ENCODE assay signal across 14 cellular contexts in the genomic region with DNA sequence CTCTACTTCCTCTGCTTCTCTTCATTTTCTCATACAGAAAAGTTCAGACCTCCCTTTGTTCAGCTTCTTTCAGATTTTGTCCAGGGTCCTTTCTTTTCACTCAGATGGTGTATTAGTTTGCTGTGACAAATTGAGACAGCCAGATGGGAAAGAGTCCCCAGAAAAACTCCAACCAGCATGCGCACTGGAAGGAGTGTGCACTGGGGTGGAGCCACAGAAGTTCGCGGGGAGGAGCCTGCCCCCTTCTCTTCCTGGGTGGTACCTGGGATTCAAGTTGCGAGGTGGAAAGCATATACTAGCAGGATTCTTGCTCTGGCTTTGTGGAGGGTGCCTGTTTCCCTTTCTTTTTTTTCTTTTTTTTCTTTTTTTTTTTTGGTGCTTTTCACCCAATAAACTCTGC. TPM values are rescaled to one million over a fixed set of nuclear protein-coding genes. Genes with fewer than 3 reads are reported as not detected.
DNase-seq lines count a peak whose midpoint lies in the region; ATAC-seq, FAIRE-seq and TF ChIP-seq lines count a peak whose summit lies in the region.
"Had no signal": no experiment of that assay in that cellular context is flagged by ENCODE, and none has a peak within 500 bp of the region (broad histone marks: within the 10 kb centered on the region; RNA-seq: fewer than 3 reads in every experiment).

No MANE protein-coding gene starts in this region.

- H3K27me3 ChIP-seq in K562 (ENCODE audit: control insufficient read depth in 2 of 2, insufficient read depth in 2 of 2, low read length in 2 of 2) (peaks cover 9 to 21% of the 10 kb centered on the region in 2 experiments; a peak in 3 of 5 replicates), endodermal cell (ENCODE audit: control insufficient read depth, insufficient read depth, low read length, poor library complexity, severe bottlenecking) (no peaks in the 10 kb centered on the region)

- intact Hi-C loops in K562 (cut with micrococcal nuclease) = no loop called here

- H3K4me3 Mint-ChIP-seq in endodermal cell (no peak overlapping the region), neural crest cell (peak overlapping the region; percentile 24)
- H3K4me3 Mint-ChIP-seq: CD8-positive, alpha-beta memory T cell had no signal

- H3K27ac ChIP-seq in K562 (ENCODE audit: extremely low read depth, low read depth, low read length) (no peak overlapping the region), endodermal cell (ENCODE audit: low read depth, low read length) (peak overlapping the region; percentile 77)
- H3K27ac ChIP-seq: A549 had no signal

- CTCF ChIA-PET in K562 (lab: Yijun Ruan, JAX; ENCODE audit: low intra/inter-chr PET ratio) = no interaction called here

- H3K79me2 ChIP-seq in K562 (ENCODE audit: control insufficient read depth, insufficient read depth, low read length) = no peaks in the 10 kb centered on the region

- H3K9me1 ChIP-seq in K562 (ENCODE audit: control insufficient read depth, insufficient read depth, low read length) = no peaks in the 10 kb centered on the region

- no peaks in the 10 kb centered on the region for H3K4me1 ChIP-seq in K562 (replicated peaks in 1 of 2; ENCODE audit: control insufficient read depth in 2 of 2, insufficient read depth in 2 of 2, low read length in 2 of 2)
- H3K4me1 ChIP-seq in endodermal cell (ENCODE audit: control insufficient read depth, insufficient read depth, low read length) = peaks cover 11% of the 10 kb centered on the region
- H3K4me1 ChIP-seq: A549, HAP-1 had no signal

- TF ChIP-seq POLR2A in K562 (conservative IDR thresholded peaks at IDR 0.05) = no peak

- in situ Hi-C loops in K562 (cut with MboI) = no loop called here

- peaks cover 20% of the 10 kb centered on the region for H3K4me1 Mint-ChIP-seq in endodermal cell
- peaks cover 46% of the 10 kb centered on the region for H3K4me1 Mint-ChIP-seq in neural crest cell
- H3K4me1 Mint-ChIP-seq: CD8-positive, alpha-beta memory T cell had no signal

- H3K27me3 Mint-ChIP-seq in endodermal cell (ENCODE audit: insufficient read depth) (no peaks in the 10 kb centered on the region), neural crest cell (ENCODE audit: low read depth) (no peaks in the 10 kb centered on the region)

- 3% methylated on average over 4 of the region's 4 CpGs for WGBS in K562 (ENCODE audit: insufficient coverage, low coverage, missing lambda C conversion rate)
- 81% methylated on average over 4 of the region's 4 CpGs; no CpG with 5 or more reads in 1 of the 2 experiments for WGBS in endodermal cell (ENCODE audit: insufficient coverage in 1 of 2, insufficient read length in 1 of 2), 2 experiments

- H3K9ac ChIP-seq in K562 (ENCODE audit: insufficient read depth in 1 of 2, low read depth in 2 of 2, low read length in 2 of 2) (no peak overlapping the region), endodermal cell (ENCODE audit: extremely low read depth, low read length, poor library complexity, severe bottlenecking) (no peak overlapping the region)

- no TSS peak for BruUV-seq in K562 (replicated peaks; lab: Mats Ljungman, UMichigan)

- H3K36me3 ChIP-seq in K562 (ENCODE audit: control insufficient read depth, insufficient read depth, low read length) = no peaks in the 10 kb centered on the region
- H3K36me3 ChIP-seq in endodermal cell (ENCODE audit: control insufficient read depth, insufficient read depth, low read length) = no peaks in the 10 kb centered on the region
- H3K36me3 ChIP-seq: HAP-1 had no signal

- H3K27ac Mint-ChIP-seq in endodermal cell = no peak overlapping the region
- peak overlapping the region; percentile 96 for H3K27ac Mint-ChIP-seq in neural crest cell (ENCODE audit: unreplicated experiment)
- H3K27ac Mint-ChIP-seq: CD8-positive, alpha-beta memory T cell had no signal

- H3K9me3 Mint-ChIP-seq in endodermal cell (no peaks in the 10 kb centered on the region), neural crest cell (peaks cover 2% of the 10 kb centered on the region)
- H3K9me3 Mint-ChIP-seq: CD8-positive, alpha-beta memory T cell had no signal

- no peak for DNase-seq in K562 (ENCODE audit: extremely low read depth in 1 of 4, low spot score in 3 of 4)
- DNase-seq in endodermal cell = peak; percentile 28
- no peak for DNase-seq in neural crest cell (ENCODE audit: low read depth, low spot score)
- no peak for DNase-seq in GM03348 (ENCODE audit: low spot score)
- no peak for DNase-seq in stimulated activated CD8-positive, alpha-beta memory T cell treated with anti-CD3 and anti-CD28 coated beads, Interleukin-4, amount 100 ng/mL, for 48 hours
- DNase-seq in NCI-H524 treated with DMSO at 0.1 percent for 48 hours (lab: John Stamatoyannopoulos, UW) = no peak
- DNase-seq: Caco-2; CD8-positive, alpha-beta memory T cell; DND-41; GDM1; GOT3 had no signal

- H3K36me3 Mint-ChIP-seq in endodermal cell (ENCODE audit: low read depth) = no peaks in the 10 kb centered on the region
- no peaks in the 10 kb centered on the region for H3K36me3 Mint-ChIP-seq in neural crest cell (ENCODE audit: low read depth)
- H3K36me3 Mint-ChIP-seq: CD8-positive, alpha-beta memory T cell had no signal

- no peaks in the 10 kb centered on the region for H3K9me3 ChIP-seq in K562 (replicated peaks; ENCODE audit: control insufficient read depth, insufficient read depth, low read depth, low read length)
- no peaks in the 10 kb centered on the region for H3K9me3 ChIP-seq in endodermal cell (ENCODE audit: control insufficient read depth, low read length)
- H3K9me3 ChIP-seq: A549, Caco-2, HAP-1 had no signal

- no peak overlapping the region for H3K4me3 ChIP-seq in K562
- H3K4me3 ChIP-seq in endodermal cell (ENCODE audit: low read length) = no peak overlapping the region
- H3K4me3 ChIP-seq: A549, HAP-1 had no signal

- TF ChIP-seq CTCF in K562 (IDR thresholded peaks at IDR 0.05 in 2 of 3, conservative IDR thresholded peaks at IDR 0.05 in 1 of 3; ENCODE audit: insufficient read depth in 2 of 3, low read depth in 1 of 3, low read length in 3 of 3) (no peak), endodermal cell (conservative IDR thresholded peaks at IDR 0.05) (no peak), neural crest cell (conservative IDR thresholded peaks at IDR 0.05) (no peak)

- TF ChIP-seq RAD21 in K562 (CRISPR knock-in tag; conservative IDR thresholded peaks at IDR 0.05 in 1 of 2, IDR thresholded peaks at IDR 0.05 in 1 of 2) = no peak

- POLR2A ChIA-PET in K562 (lab: Yijun Ruan, JAX) = no interaction called here

- ATAC-seq in K562 (peak; percentile 58; the same call in 2 of the 3 replicates), GM21786 (IDR thresholded peaks at IDR 0.05; ENCODE audit: unreplicated experiment) (no peak)
- ATAC-seq: A549 had no signal

- H4K20me1 ChIP-seq in K562 (replicated peaks; ENCODE audit: control insufficient read depth, insufficient read depth, low read length) = no peaks in the 10 kb centered on the region

- TF ChIP-seq EP300 in K562 (IDR thresholded peaks at IDR 0.05; ENCODE audit: low read length) = no peak

- no peak for FAIRE-seq in K562 (lab: Jason Lieb, UNC)
- FAIRE-seq: A549 had no signal

- no peak overlapping the region for H3K4me2 ChIP-seq in K562 (ENCODE audit: insufficient read depth, low read length)
- H3K4me2 ChIP-seq: A549 had no signal

- H2AFZ ChIP-seq in K562 (ENCODE audit: low read depth, low read length) = no peak overlapping the region

TF ChIP-seq in K562, 482 proteins besides CTCF, POLR2A, EP300 and RAD21 (continues in another document):
- TF ChIP-seq STAT5A (IDR thresholded peaks at IDR 0.05; ENCODE audit: borderline replicate concordance, low read length) (no peak), TAL1 (IDR thresholded peaks at IDR 0.05) (no peak), RCOR1 (IDR thresholded peaks at IDR 0.05; ENCODE audit: borderline replicate concordance in 1 of 2, low read depth in 2 of 2, low read length in 2 of 2) (no peak), MYBL2 (IDR thresholded peaks at IDR 0.05; ENCODE audit: low read depth) (no peak), MYBL2 (CRISPR knock-in tag; IDR thresholded peaks at IDR 0.05; ENCODE audit: borderline replicate concordance) (no peak), NRF1 (conservative IDR thresholded peaks at IDR 0.05 in 1 of 2, IDR thresholded peaks at IDR 0.05 in 1 of 2) (peak; percentile 50 to 56)

RNA-seq across cellular contexts. Expression of a gene that starts 51.6 kb away (rescaled TPM):
- total RNA-seq in K562 (2011; cell fraction: chromatin; rRNA removed; ENCODE audit: low replicate concordance) = 3.3 and 12.6 TPM in 2 replicates
- total RNA-seq in K562 (2011; cell fraction: nucleolus; rRNA removed) = 6.4 and 7.0 TPM in 2 replicates
- 10.3 and 13.6 TPM in 2 replicates for total RNA-seq in K562 (2011; cell fraction: nucleoplasm; rRNA removed)
- 25.8 and 28.0 TPM in 2 replicates for total RNA-seq in K562 (2014; rRNA removed)
- 36.5 and 38.9 TPM in 2 replicates for total RNA-seq in K562 (2014; rRNA removed; fragmentation: Illumina TruSeq; extraction: Trizol)
- total RNA-seq in K562 (2015; rRNA removed; fragmentation: Illumina TruSeq; extraction: Trizol) = 33.0 and 36.4 TPM in 2 replicates
- total RNA-seq in K562 (2021) = 25.1 and 29.9 TPM in 2 replicates
- 29.2 and 45.1 TPM in 2 replicates for polyA plus RNA-seq in K562 (2011; rRNA removed)
- 10.0 and 16.1 TPM in 2 replicates for polyA plus RNA-seq in K562 (2011; cell fraction: cytosol; rRNA removed)
- 6.0 and 10.8 TPM in 2 replicates for polyA plus RNA-seq in K562 (2011; cell fraction: nucleus; rRNA removed)
- polyA plus RNA-seq in K562 (2012) = 30.2 and 36.9 TPM in 2 replicates
- 26.0 and 33.7 TPM in 2 replicates for polyA plus RNA-seq in K562 (2014; fragmentation: Illumina TruSeq; extraction: Trizol)
- 10 to 100 TPM; 50.7 to 51.0 TPM for polyA plus RNA-seq in K562 (2014; fragmentation: Nextera tagmentation; extraction: Ambion mirVana)
- polyA plus RNA-seq in K562 (2014; rRNA removed) = 36.9 and 46.3 TPM in 2 replicates
- polyA minus RNA-seq in K562 (2011; rRNA and poly(A)+ RNA removed) = 8.2 and 9.4 TPM in 2 replicates
- 5.6 and 7.2 TPM in 2 replicates for polyA minus RNA-seq in K562 (2011; cell fraction: cytosol; rRNA and poly(A)+ RNA removed)
- polyA minus RNA-seq in K562 (2011; cell fraction: nucleus; rRNA and poly(A)+ RNA removed) = 2.3 and 3.6 TPM in 2 replicates
- total RNA-seq in endodermal cell = 10 to 100 TPM; 35.9 to 40.8 TPM
- polyA plus RNA-seq in endodermal cell (2013, experiment 1 of 2) = 56.9 TPM
- 55.2 TPM for polyA plus RNA-seq in endodermal cell (2013, experiment 2 of 2)
- 22.1 and 24.9 TPM in 2 replicates for total RNA-seq in neural crest cell
